Comparison of ENCODE assay signal across 1 cellular context in the genomic region with DNA sequence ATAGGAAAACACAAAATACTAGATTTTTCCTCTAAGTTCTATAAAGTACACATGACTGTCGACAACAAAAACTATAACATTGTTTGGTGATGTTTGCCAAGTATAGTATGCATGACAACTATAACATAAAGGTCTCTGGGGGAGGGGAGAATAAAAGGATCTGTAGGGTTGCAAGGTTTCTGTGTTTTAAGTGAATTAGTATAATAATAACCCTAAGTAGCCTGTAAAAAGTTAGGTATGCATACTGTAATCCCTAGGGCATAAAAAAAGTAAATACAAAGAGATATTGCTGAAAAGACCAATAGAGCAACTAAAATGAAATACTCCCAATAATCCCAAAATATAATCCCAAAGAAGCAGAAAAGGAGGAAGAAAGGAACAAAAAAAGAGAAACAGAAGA.
TF ChIP-seq lines count a peak whose summit lies in the region.

No MANE protein-coding gene starts in this region.

TF ChIP-seq in GM23338, 12 proteins besides CTCF, POLR2A, EP300 and RAD21 (continued from another document):
- TF ChIP-seq, protein P1, sequence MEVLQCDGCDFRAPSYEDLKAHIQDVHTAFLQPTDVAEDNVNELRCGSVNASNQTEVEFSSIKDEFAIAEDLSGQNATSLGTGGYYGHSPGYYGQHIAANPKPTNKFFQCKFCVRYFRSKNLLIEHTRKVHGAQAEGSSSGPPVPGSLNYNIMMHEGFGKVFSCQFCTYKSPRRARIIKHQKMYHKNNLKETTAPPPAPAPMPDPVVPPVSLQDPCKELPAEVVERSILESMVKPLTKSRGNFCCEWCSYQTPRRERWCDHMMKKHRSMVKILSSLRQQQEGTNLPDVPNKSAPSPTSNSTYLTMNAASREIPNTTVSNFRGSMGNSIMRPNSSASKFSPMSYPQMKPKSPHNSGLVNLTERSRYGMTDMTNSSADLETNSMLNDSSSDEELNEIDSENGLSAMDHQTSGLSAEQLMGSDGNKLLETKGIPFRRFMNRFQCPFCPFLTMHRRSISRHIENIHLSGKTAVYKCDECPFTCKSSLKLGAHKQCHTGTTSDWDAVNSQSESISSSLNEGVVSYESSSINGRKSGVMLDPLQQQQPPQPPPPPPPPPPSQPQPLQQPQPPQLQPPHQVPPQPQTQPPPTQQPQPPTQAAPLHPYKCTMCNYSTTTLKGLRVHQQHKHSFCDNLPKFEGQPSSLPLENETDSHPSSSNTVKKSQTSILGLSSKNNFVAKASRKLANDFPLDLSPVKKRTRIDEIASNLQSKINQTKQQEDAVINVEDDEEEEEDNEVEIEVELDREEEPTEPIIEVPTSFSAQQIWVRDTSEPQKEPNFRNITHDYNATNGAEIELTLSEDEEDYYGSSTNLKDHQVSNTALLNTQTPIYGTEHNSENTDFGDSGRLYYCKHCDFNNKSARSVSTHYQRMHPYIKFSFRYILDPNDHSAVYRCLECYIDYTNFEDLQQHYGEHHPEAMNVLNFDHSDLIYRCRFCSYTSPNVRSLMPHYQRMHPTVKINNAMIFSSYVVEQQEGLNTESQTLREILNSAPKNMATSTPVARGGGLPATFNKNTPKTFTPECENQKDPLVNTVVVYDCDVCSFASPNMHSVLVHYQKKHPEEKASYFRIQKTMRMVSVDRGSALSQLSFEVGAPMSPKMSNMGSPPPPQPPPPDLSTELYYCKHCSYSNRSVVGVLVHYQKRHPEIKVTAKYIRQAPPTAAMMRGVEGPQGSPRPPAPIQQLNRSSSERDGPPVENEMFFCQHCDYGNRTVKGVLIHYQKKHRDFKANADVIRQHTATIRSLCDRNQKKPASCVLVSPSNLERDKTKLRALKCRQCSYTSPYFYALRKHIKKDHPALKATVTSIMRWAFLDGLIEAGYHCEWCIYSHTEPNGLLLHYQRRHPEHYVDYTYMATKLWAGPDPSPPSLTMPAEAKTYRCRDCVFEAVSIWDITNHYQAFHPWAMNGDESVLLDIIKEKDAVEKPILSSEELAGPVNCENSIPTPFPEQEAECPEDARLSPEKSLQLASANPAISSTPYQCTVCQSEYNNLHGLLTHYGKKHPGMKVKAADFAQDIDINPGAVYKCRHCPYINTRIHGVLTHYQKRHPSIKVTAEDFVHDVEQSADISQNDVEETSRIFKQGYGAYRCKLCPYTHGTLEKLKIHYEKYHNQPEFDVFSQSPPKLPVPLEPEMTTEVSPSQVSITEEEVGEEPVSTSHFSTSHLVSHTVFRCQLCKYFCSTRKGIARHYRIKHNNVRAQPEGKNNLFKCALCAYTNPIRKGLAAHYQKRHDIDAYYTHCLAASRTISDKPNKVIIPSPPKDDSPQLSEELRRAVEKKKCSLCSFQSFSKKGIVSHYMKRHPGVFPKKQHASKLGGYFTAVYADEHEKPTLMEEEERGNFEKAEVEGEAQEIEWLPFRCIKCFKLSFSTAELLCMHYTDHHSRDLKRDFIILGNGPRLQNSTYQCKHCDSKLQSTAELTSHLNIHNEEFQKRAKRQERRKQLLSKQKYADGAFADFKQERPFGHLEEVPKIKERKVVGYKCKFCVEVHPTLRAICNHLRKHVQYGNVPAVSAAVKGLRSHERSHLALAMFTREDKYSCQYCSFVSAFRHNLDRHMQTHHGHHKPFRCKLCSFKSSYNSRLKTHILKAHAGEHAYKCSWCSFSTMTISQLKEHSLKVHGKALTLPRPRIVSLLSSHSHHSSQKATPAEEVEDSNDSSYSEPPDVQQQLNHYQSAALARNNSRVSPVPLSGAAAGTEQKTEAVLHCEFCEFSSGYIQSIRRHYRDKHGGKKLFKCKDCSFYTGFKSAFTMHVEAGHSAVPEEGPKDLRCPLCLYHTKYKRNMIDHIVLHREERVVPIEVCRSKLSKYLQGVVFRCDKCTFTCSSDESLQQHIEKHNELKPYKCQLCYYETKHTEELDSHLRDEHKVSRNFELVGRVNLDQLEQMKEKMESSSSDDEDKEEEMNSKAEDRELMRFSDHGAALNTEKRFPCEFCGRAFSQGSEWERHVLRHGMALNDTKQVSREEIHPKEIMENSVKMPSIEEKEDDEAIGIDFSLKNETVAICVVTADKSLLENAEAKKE (CRISPR knock-in tag; IDR thresholded peaks at IDR 0.05), result no peak
- TF ChIP-seq STAT1 (IDR thresholded peaks at IDR 0.05; ENCODE audit: unreplicated experiment) (no peak), ZNF114 (CRISPR knock-in tag; IDR thresholded peaks at IDR 0.05) (no peak), JUNB (IDR thresholded peaks at IDR 0.05; ENCODE audit: unreplicated experiment) (no peak), POLR2AphosphoS5 (IDR thresholded peaks at IDR 0.05; ENCODE audit: low read depth) (no peak)
TF ChIP-seq in GM23338: peak in this region for 0.
